8 cellular contexts compared by ENCODE assay signal in the genomic region with DNA sequence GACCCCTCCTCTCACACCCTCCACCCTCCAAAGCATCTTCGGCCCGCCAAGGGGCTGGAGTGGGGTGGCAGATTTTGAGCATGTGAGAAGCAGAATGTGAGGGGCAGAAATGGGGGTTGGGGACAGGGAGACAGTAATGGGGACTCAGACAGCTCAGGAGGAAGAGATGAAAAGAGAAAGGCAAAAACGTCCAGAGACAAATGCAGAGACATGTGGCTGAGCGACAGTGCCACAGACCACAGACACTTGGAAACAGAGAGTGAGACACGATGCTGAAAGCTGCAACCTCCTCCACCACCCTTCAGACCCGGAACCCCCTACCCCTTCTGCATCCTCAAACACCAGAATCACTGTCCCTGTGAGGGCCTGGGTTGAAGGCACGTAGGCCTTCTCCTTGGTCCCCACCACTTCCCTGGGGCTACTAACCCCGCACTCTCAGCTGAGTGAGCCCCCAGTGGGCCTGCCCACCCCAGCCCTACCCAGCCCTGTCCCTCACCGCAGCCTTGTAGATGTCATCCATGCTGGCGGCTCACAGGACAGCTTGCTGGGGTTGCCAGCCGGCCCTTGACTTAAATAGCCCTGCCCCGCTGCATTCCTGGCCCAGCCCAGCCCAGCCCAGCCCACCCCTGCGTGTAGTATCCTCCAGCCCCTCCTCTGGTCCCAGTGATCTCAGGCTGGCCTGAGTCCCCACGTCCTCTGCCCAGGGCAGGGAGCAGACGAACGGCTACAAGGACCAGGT. TPM values are rescaled to one million over a fixed set of nuclear protein-coding genes. Genes with fewer than 3 reads are reported as not detected.
DNase-seq lines count a peak whose midpoint lies in the region; ATAC-seq and TF ChIP-seq lines count a peak whose summit lies in the region.

A gene (minus strand): TSS at position 546 of the 739 bp plus-strand sequence. CDS start 26 bp downstream, at position 520.

- TF ChIP-seq EP300 in transverse colon (IDR thresholded peaks at IDR 0.05; ENCODE audit: low read depth), result no peak

- POLR2A ChIA-PET in activated CD4-positive, alpha-beta T cell treated with anti-CD3 and anti-CD28 coated beads, Interleukin-2, amount 10 ng/mL, durations not matched to agents 7 days and 5 days (lab: Charles Lee), result no interaction called here
- POLR2A ChIA-PET in MCF 10A (lab: Yijun Ruan, JAX), result interaction anchor here (0.6 to 0.7 kb wide), 2 partner anchors 74 to 323 kb away, joined by 3 read pairs; no protein-coding TSS in a partner anchor

- peak within 1 kb of the TSS; percentile 89 for H3K4me3 Mint-ChIP-seq in activated CD4-positive, alpha-beta T cell treated with anti-CD3 and anti-CD28 coated beads, Interleukin-2, amount 10 ng/mL, durations not matched to agents 7 days and 5 days
- peak within 1 kb of the TSS; percentile 92 for H3K4me3 Mint-ChIP-seq in MCF 10A (ENCODE audit: unreplicated experiment)

- in situ Hi-C loops in transverse colon (cut with MboI; ENCODE audit: low pct_ligation_motif_present in 1 of 4, low pct_unique_long_range_greater_than_20kb in 1 of 4, low sequenced_read_pairs in 3 of 4), result no loop called here

- H3K4me1 Mint-ChIP-seq in activated CD4-positive, alpha-beta T cell treated with anti-CD3 and anti-CD28 coated beads, Interleukin-2, amount 10 ng/mL, durations not matched to agents 7 days and 5 days, result peaks cover 39% of the 10 kb centered on the region
- H3K4me1 Mint-ChIP-seq in MCF 10A (ENCODE audit: insufficient read depth, unreplicated experiment), result peaks cover 26% of the 10 kb centered on the region

- ATAC-seq in lower lobe of right lung (peak; percentile 59 to 64), HG03342 (IDR thresholded peaks at IDR 0.05; ENCODE audit: unreplicated experiment) (no peak)

- H3K27ac ChIP-seq in lower lobe of right lung, result peak within 1 kb of the TSS; percentile 92
- peak within 1 kb of the TSS; percentile 88 to 92 (median 90) for H3K27ac ChIP-seq in transverse colon

- peak within 1 kb of the TSS; percentile 98 for H3K27ac Mint-ChIP-seq in activated CD4-positive, alpha-beta T cell treated with anti-CD3 and anti-CD28 coated beads, Interleukin-2, amount 10 ng/mL, durations not matched to agents 7 days and 5 days
- H3K27ac Mint-ChIP-seq in MCF 10A (ENCODE audit: low read depth, unreplicated experiment), result peak within 1 kb of the TSS; percentile 95

- H3K4me1 ChIP-seq in lower lobe of right lung (peaks cover 42% of the 10 kb centered on the region), transverse colon (peaks cover 13 to 33% (median 20%) of the 10 kb centered on the region in 4 donors)

- H3K27me3 ChIP-seq in lower lobe of right lung (ENCODE audit: low read depth) (no peaks in the 10 kb centered on the region), transverse colon (no peaks in the 10 kb centered on the region)

- BruUV-seq in MCF 10A (replicated peaks; lab: Mats Ljungman, UMichigan), result no TSS peak

- peaks cover 15% of the 10 kb centered on the region for H3K36me3 Mint-ChIP-seq in activated CD4-positive, alpha-beta T cell treated with anti-CD3 and anti-CD28 coated beads, Interleukin-2, amount 10 ng/mL, durations not matched to agents 7 days and 5 days (ENCODE audit: low read depth)
- peaks cover 10% of the 10 kb centered on the region for H3K36me3 Mint-ChIP-seq in MCF 10A (ENCODE audit: insufficient read depth, unreplicated experiment)

- no peak for DNase-seq in activated CD4-positive, alpha-beta T cell treated with anti-CD3 and anti-CD28 coated beads, Interleukin-2, amount 10 ng/mL, durations not matched to agents 7 days and 5 days
- DNase-seq in activated CD4-positive, alpha-beta T cell treated with anti-CD3 and anti-CD28 coated beads, Interleukin-2, amount 50 U/mL, for 48 hours, result no peak
- DNase-seq in MCF 10A (ENCODE audit: unreplicated experiment) (no peak), lower lobe of right lung (peak; percentile 76), transverse colon (peak; percentile 35), NCI-H2171 (lab: John Stamatoyannopoulos, UW) (no peak), amniotic stem cell (lab: John Stamatoyannopoulos, UW) (no peak)

- CTCF ChIA-PET in activated CD4-positive, alpha-beta T cell treated with anti-CD3 and anti-CD28 coated beads, Interleukin-2, amount 10 ng/mL, durations not matched to agents 7 days and 5 days (lab: Charles Lee), result interaction anchor here (0.6 to 1.9 kb wide), 5 partner anchors 8 to 1816 kb away, joined by 3 to 12 read pairs (median 4); a partner anchor contains a TSS
- CTCF ChIA-PET in MCF 10A (lab: Yijun Ruan, JAX), result interaction anchor here (0.5 to 2.0 kb wide), 3 partner anchors 8 to 210 kb away, joined by 3 to 11 read pairs (median 5); a partner anchor contains a TSS

- peak within 1 kb of the TSS; percentile 74 for H3K4me3 ChIP-seq in lower lobe of right lung
- peak within 1 kb of the TSS in 3 of 4 donors; percentile 86 to 98 (median 91) for H3K4me3 ChIP-seq in transverse colon

- TF ChIP-seq CTCF in MCF 10A (IDR thresholded peaks at IDR 0.05; ENCODE audit: unreplicated experiment) (no peak), lower lobe of right lung (IDR thresholded peaks at IDR 0.05) (no peak), transverse colon (IDR thresholded peaks at IDR 0.05) (no peak)

- no peak for TF ChIP-seq POLR2A in transverse colon (IDR thresholded peaks at IDR 0.05)

- no peaks in the 10 kb centered on the region for H3K27me3 Mint-ChIP-seq in activated CD4-positive, alpha-beta T cell treated with anti-CD3 and anti-CD28 coated beads, Interleukin-2, amount 10 ng/mL, durations not matched to agents 7 days and 5 days
- H3K27me3 Mint-ChIP-seq in MCF 10A (ENCODE audit: insufficient read depth, unreplicated experiment), result no peaks in the 10 kb centered on the region

- H3K36me3 ChIP-seq in lower lobe of right lung (peaks cover 12% of the 10 kb centered on the region), transverse colon (peaks cover 0 to 7% (median 0%) of the 10 kb centered on the region in 4 donors)

- 64 to 73% methylated on average over 5 to 15 of the region's 16 CpGs for WGBS in transverse colon (ENCODE audit: low coverage in 1 of 2), 2 donors

- no peaks in the 10 kb centered on the region for H3K9me3 ChIP-seq in lower lobe of right lung
- no peaks in the 10 kb centered on the region for H3K9me3 ChIP-seq in transverse colon

- intact Hi-C loops in MCF 10A (cut with micrococcal nuclease), result no loop called here
- intact Hi-C loops in lower lobe of right lung (cut with DNase I), result no loop called here
- intact Hi-C loops in transverse colon (cut with DNase I; ENCODE audit: low total_unique reads), result no loop called here

- no peaks in the 10 kb centered on the region for H3K9me3 Mint-ChIP-seq in activated CD4-positive, alpha-beta T cell treated with anti-CD3 and anti-CD28 coated beads, Interleukin-2, amount 10 ng/mL, durations not matched to agents 7 days and 5 days
- no peaks in the 10 kb centered on the region for H3K9me3 Mint-ChIP-seq in MCF 10A (ENCODE audit: unreplicated experiment)

RNA-seq across cellular contexts. Expression of the gene that starts here (rescaled TPM):
- total RNA-seq in activated CD4-positive, alpha-beta T cell treated with anti-CD3 and anti-CD28 coated beads, Interleukin-2, amount 10 ng/mL, durations not matched to agents 7 days and 5 days, result 1 to 10 TPM; 1.5 to 2.1 TPM
- 0.61 TPM in 2 replicates for total RNA-seq in MCF 10A (2022)
- 44.0 TPM for total RNA-seq in lower lobe of right lung
- 10 to 100 TPM in 1 of 4 donors, 1 to 10 TPM in 1, not detected in 2; 7.1 to 10.4 TPM for total RNA-seq in transverse colon

Comparison
In these comparisons a context has a peak if more than half of its experiments do, and no peak if none do; other contexts are left out.
1. DNase-seq: peak in lower lobe of right lung (single experiment) and transverse colon (single experiment); none in activated CD4-positive, alpha-beta T cell treated with anti-CD3 and anti-CD28 coated beads, Interleukin-2, amount 10 ng/mL, durations not matched to agents 7 days and 5 days (single experiment), activated CD4-positive, alpha-beta T cell treated with anti-CD3 and anti-CD28 coated beads, Interleukin-2, amount 50 U/mL, for 48 hours (0 of 2), MCF 10A (single experiment), NCI-H2171 (single experiment) and amniotic stem cell (single experiment).